19 cellular contexts compared by ENCODE assay signal in genomic region chr19:17240855-17241399, GRCh38. TPM values are rescaled to one million over a fixed set of nuclear protein-coding genes. Genes with fewer than 3 reads are reported as not detected.
DNase-seq lines count a peak whose midpoint lies in the region; ATAC-seq and TF ChIP-seq lines count a peak whose summit lies in the region.
"Had no signal": no experiment of that assay in that cellular context is flagged by ENCODE, and none has a peak within 500 bp of the region (broad histone marks: within the 10 kb centered on the region; RNA-seq: fewer than 3 reads in every experiment).

No MANE protein-coding gene starts in this region.

- TF ChIP-seq CTCF in left ventricle myocardium inferior (IDR thresholded peaks at IDR 0.05; ENCODE audit: borderline replicate concordance) (no peak), body of pancreas (IDR thresholded peaks at IDR 0.05) (no peak), type B pancreatic cell (conservative IDR thresholded peaks at IDR 0.05) (no peak)

- DNase-seq in left ventricle myocardium inferior: no peak
- no peak for DNase-seq in left ventricle myocardium superior
- DNase-seq in body of pancreas: no peak
- no peak for DNase-seq in type B pancreatic cell (ENCODE audit: extremely low spot score, unreplicated experiment)
- DNase-seq in NCI-H2081 treated with DMSO at 0.1 percent for 48 hours (lab: John Stamatoyannopoulos, UW): no peak
- DNase-seq in ACHN: no peak
- DNase-seq: activated CD4-positive, alpha-beta T cell treated with anti-CD3 and anti-CD28 coated beads, Interleukin-2, amount 10 ng/mL, durations not matched to agents 24 days and 14 days; activated naive CD4-positive, alpha-beta T cell treated with anti-CD3 and anti-CD28 coated beads, Interleukin-2, amount 50 U/mL, for 16 hours; activated T-cell treated with anti-CD3 and anti-CD28 coated beads for 4 hours; COR-L47; MG63; NCI-H1694 treated with DMSO at 0.1 percent for 48 hours; NCI-H446; stimulated activated naive CD8-positive, alpha-beta T cell treated with anti-CD3 and anti-CD28 coated beads, Interleukin-15, amount 100 ng/mL, for 72 hours had no signal

- peaks cover 30% of the 10 kb centered on the region for H3K36me3 ChIP-seq in left ventricle myocardium inferior
- H3K36me3 ChIP-seq in body of pancreas (replicated peaks in 1 of 2; ENCODE audit: insufficient read depth in 1 of 2, low read depth in 2 of 2): no peaks in the 10 kb centered on the region
- H3K36me3 ChIP-seq in mucosa of rectum (ENCODE audit: control insufficient read depth in 2 of 2, insufficient read depth in 2 of 2, low read length in 2 of 2): peaks cover 16 to 18% of the 10 kb centered on the region in 2 donors

- H3K27me3 ChIP-seq in left ventricle myocardium inferior (ENCODE audit: low read depth) (no peaks in the 10 kb centered on the region), body of pancreas (no peaks in the 10 kb centered on the region), mucosa of rectum (ENCODE audit: control insufficient read depth in 2 of 2, insufficient read depth in 2 of 2, low read length in 2 of 2) (no peaks in the 10 kb centered on the region)
- H3K27me3 ChIP-seq: MG63 had no signal

- H3K4me1 Mint-ChIP-seq in type B pancreatic cell (ENCODE audit: unreplicated experiment): peaks cover 27% of the 10 kb centered on the region

- ATAC-seq in left ventricle myocardium superior: no peak
- no peak for ATAC-seq in body of pancreas
- ATAC-seq in GM19324 (IDR thresholded peaks at IDR 0.05; ENCODE audit: low FRiP score, unreplicated experiment): no peak
- ATAC-seq: GM12878; stimulated activated naive CD8-positive, alpha-beta T cell treated with anti-CD3 and anti-CD28 coated beads, Interleukin-15, amount 100 ng/mL, for 72 hours had no signal

- H3K4me1 ChIP-seq in left ventricle myocardium inferior (peaks cover 58% of the 10 kb centered on the region), body of pancreas (peaks cover 65% of the 10 kb centered on the region), mucosa of rectum (ENCODE audit: control insufficient read depth in 2 of 2, insufficient read depth in 2 of 2, low read length in 2 of 2) (peaks cover 39 to 47% of the 10 kb centered on the region in 2 donors)

- 88 to 90% methylated on average over 3 to 5 of the region's 5 CpGs for WGBS in body of pancreas, 2 donors

- H3K27ac Mint-ChIP-seq in type B pancreatic cell: peak overlapping the region; percentile 76
- H3K27ac Mint-ChIP-seq: activated CD4-positive, alpha-beta T cell treated with anti-CD3 and anti-CD28 coated beads, Interleukin-2, amount 10 ng/mL, durations not matched to agents 24 days and 14 days had no signal

- H3K9me3 ChIP-seq in left ventricle myocardium inferior (replicated peaks) (no peaks in the 10 kb centered on the region), body of pancreas (no peaks in the 10 kb centered on the region), mucosa of rectum (ENCODE audit: control insufficient read depth in 2 of 2, low read length in 2 of 2) (no peaks in the 10 kb centered on the region)
- H3K9me3 ChIP-seq: MG63 had no signal

- H3K27me3 Mint-ChIP-seq in type B pancreatic cell: no peaks in the 10 kb centered on the region
- H3K27me3 Mint-ChIP-seq: stimulated activated naive CD8-positive, alpha-beta T cell treated with anti-CD3 and anti-CD28 coated beads, Interleukin-15, amount 100 ng/mL, for 72 hours had no signal

- H3K27ac ChIP-seq in left ventricle myocardium inferior (replicated peaks) (peak overlapping the region; percentile 93), body of pancreas (peak overlapping the region; percentile 4 to 97 (median 78)), mucosa of rectum (ENCODE audit: low read depth in 2 of 2, low read length in 2 of 2) (peak overlapping the region; percentile 76 to 82)

- in situ Hi-C loops in ACHN (cut with HindIII; ENCODE audit: low pct_ligation_motif_present, low pct_unique_long_range_greater_than_20kb, low sequenced_read_pairs): no loop called here

- H3K9me3 Mint-ChIP-seq in type B pancreatic cell: no peaks in the 10 kb centered on the region
- H3K9me3 Mint-ChIP-seq: activated CD4-positive, alpha-beta T cell treated with anti-CD3 and anti-CD28 coated beads, Interleukin-2, amount 10 ng/mL, durations not matched to agents 24 days and 14 days; stimulated activated naive CD8-positive, alpha-beta T cell treated with anti-CD3 and anti-CD28 coated beads, Interleukin-15, amount 100 ng/mL, for 72 hours had no signal

- H3K9ac ChIP-seq in mucosa of rectum (ENCODE audit: low read depth in 1 of 2, low read length in 2 of 2): peak overlapping the region; percentile 24 to 62

- intact Hi-C loops in left ventricle myocardium inferior (cut with micrococcal nuclease): no loop called here
- intact Hi-C loops in left ventricle myocardium superior (cut with micrococcal nuclease): no loop called here
- intact Hi-C loops in body of pancreas (cut with DNase I): no loop called here

- H3K4me3 ChIP-seq in left ventricle myocardium inferior (no peak overlapping the region), body of pancreas (no peak overlapping the region), mucosa of rectum (ENCODE audit: low read length in 2 of 2) (peak overlapping the region; percentile 13 to 39)
- H3K4me3 ChIP-seq: GM12878, MG63 had no signal

- peak overlapping the region; percentile 56 for H3K4me3 Mint-ChIP-seq in type B pancreatic cell
- H3K4me3 Mint-ChIP-seq: activated CD4-positive, alpha-beta T cell treated with anti-CD3 and anti-CD28 coated beads, Interleukin-2, amount 10 ng/mL, durations not matched to agents 24 days and 14 days; stimulated activated naive CD8-positive, alpha-beta T cell treated with anti-CD3 and anti-CD28 coated beads, Interleukin-15, amount 100 ng/mL, for 72 hours had no signal

- H3K36me3 Mint-ChIP-seq in type B pancreatic cell: peaks cover 8% of the 10 kb centered on the region

- no peak for TF ChIP-seq POLR2A in body of pancreas (IDR thresholded peaks at IDR 0.05)

RNA-seq across cellular contexts. Expression of gene NR2F6, which starts 4.8 kb away (rescaled TPM):
- 60.1 TPM for total RNA-seq in left ventricle myocardium inferior
- 82.4 TPM for total RNA-seq in left ventricle myocardium superior
- 10 to 100 TPM; 67.6 to 83.3 TPM for total RNA-seq in body of pancreas
- 70.9 and 94.2 TPM in 2 replicates for total RNA-seq in type B pancreatic cell (ENCODE audit: low replicate concordance)

RNA-seq across cellular contexts. Expression of gene OCEL1, which starts 14.9 kb away (rescaled TPM):
- 21.2 TPM for total RNA-seq in left ventricle myocardium inferior
- total RNA-seq in left ventricle myocardium superior: 28.0 TPM
- total RNA-seq in body of pancreas: 10 to 100 TPM; 27.4 to 27.8 TPM
- 19.2 and 23.8 TPM in 2 replicates for total RNA-seq in type B pancreatic cell (ENCODE audit: low replicate concordance)

RNA-seq across cellular contexts. Expression of gene USHBP1, which starts 23.6 kb away (rescaled TPM):
- total RNA-seq in left ventricle myocardium inferior (7.0 TPM), left ventricle myocardium superior (9.3 TPM), body of pancreas (10 to 100 TPM in 1 of 2 donors, 1 to 10 TPM in 1; 9.2 to 10.4 TPM), type B pancreatic cell (ENCODE audit: low replicate concordance) (0.29 TPM in 1 of 2 replicates, not detected in the other)
- total RNA-seq: H4, SK-MEL-5 had no signal

RNA-seq across cellular contexts. Expression of gene USE1, which starts 25.8 kb away (rescaled TPM):
- total RNA-seq in left ventricle myocardium inferior: 27.5 TPM
- 27.4 TPM for total RNA-seq in left ventricle myocardium superior
- total RNA-seq in body of pancreas: 10 to 100 TPM; 13.2 to 20.1 TPM
- 18.7 and 22.3 TPM in 2 replicates for total RNA-seq in type B pancreatic cell (ENCODE audit: low replicate concordance)

RNA-seq across cellular contexts. Expression of gene BABAM1, which starts 26.3 kb away (rescaled TPM):
- total RNA-seq in left ventricle myocardium inferior (72.7 TPM), left ventricle myocardium superior (82.0 TPM), body of pancreas (10 to 100 TPM; 45.2 to 84.6 TPM), type B pancreatic cell (ENCODE audit: low replicate concordance) (84.6 and 93.3 TPM in 2 replicates)

Comparison
In these comparisons a context has a peak if more than half of its experiments do, and no peak if none do; other contexts are left out.
1. H3K4me3 ChIP-seq: peak in mucosa of rectum (2 of 2); none in left ventricle myocardium inferior (single experiment) and body of pancreas (0 of 2).
2. Peak in every context shown above with its lines, with median percentiles within 50 percentile points of each other: H3K27ac ChIP-seq.